Comparison of ENCODE assay signal across 1 cellular context in genomic region chr6:131808460-131809269, GRCh38.
TF ChIP-seq lines count a peak whose summit lies in the region.

No MANE protein-coding gene starts in this region.

TF ChIP-seq in HepG2, 621 proteins besides CTCF, POLR2A, EP300 and RAD21 (continued from another document and continues in another):
- TF ChIP-seq, protein P1, sequence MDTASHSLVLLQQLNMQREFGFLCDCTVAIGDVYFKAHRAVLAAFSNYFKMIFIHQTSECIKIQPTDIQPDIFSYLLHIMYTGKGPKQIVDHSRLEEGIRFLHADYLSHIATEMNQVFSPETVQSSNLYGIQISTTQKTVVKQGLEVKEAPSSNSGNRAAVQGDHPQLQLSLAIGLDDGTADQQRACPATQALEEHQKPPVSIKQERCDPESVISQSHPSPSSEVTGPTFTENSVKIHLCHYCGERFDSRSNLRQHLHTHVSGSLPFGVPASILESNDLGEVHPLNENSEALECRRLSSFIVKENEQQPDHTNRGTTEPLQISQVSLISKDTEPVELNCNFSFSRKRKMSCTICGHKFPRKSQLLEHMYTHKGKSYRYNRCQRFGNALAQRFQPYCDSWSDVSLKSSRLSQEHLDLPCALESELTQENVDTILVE (CRISPR knock-in tag; IDR thresholded peaks at IDR 0.05), result no peak
- TF ChIP-seq, protein P2, sequence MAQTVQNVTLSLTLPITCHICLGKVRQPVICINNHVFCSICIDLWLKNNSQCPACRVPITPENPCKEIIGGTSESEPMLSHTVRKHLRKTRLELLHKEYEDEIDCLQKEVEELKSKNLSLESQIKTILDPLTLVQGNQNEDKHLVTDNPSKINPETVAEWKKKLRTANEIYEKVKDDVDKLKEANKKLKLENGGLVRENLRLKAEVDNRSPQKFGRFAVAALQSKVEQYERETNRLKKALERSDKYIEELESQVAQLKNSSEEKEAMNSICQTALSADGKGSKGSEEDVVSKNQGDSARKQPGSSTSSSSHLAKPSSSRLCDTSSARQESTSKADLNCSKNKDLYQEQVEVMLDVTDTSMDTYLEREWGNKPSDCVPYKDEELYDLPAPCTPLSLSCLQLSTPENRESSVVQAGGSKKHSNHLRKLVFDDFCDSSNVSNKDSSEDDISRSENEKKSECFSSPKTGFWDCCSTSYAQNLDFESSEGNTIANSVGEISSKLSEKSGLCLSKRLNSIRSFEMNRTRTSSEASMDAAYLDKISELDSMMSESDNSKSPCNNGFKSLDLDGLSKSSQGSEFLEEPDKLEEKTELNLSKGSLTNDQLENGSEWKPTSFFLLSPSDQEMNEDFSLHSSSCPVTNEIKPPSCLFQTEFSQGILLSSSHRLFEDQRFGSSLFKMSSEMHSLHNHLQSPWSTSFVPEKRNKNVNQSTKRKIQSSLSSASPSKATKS (CRISPR knock-in tag; IDR thresholded peaks at IDR 0.05), result 0 out of 2 replicates have a peak, but pooled peaks have one; percentile 19
- TF ChIP-seq ZNF674 (CRISPR knock-in tag; IDR thresholded peaks at IDR 0.05; ENCODE audit: low read depth) (no peak), ZNF800 (CRISPR knock-in tag; IDR thresholded peaks at IDR 0.05) (peak; percentile 23; the same call in 1 of the 2 replicates), PRMT3 (CRISPR knock-in tag; IDR thresholded peaks at IDR 0.05; ENCODE audit: borderline replicate concordance, low read depth) (no peak), PHF21A (CRISPR knock-in tag; IDR thresholded peaks at IDR 0.05) (peak; percentile 36; the same call in 1 of the 2 replicates), HMGA1 (CRISPR knock-in tag; conservative IDR thresholded peaks at IDR 0.05) (no peak), RXRB (CRISPR knock-in tag; IDR thresholded peaks at IDR 0.05; ENCODE audit: borderline replicate concordance) (peak; percentile 4; the same call in 1 of the 2 replicates), ZNF34 (CRISPR knock-in tag; IDR thresholded peaks at IDR 0.05; ENCODE audit: borderline replicate concordance) (0 out of 2 replicates have a peak, but pooled peaks have one; percentile 60), ATF3 (CRISPR knock-in tag; IDR thresholded peaks at IDR 0.05) (no peak), ZNF75D (CRISPR knock-in tag; IDR thresholded peaks at IDR 0.05; ENCODE audit: borderline replicate concordance) (no peak), ZNF136 (CRISPR knock-in tag; IDR thresholded peaks at IDR 0.05; ENCODE audit: low read depth) (no peak), ZNF749 (CRISPR knock-in tag; IDR thresholded peaks at IDR 0.05; ENCODE audit: borderline replicate concordance) (no peak), NCOA1 (CRISPR knock-in tag; IDR thresholded peaks at IDR 0.05) (no peak), ETV5 (CRISPR knock-in tag; IDR thresholded peaks at IDR 0.05; ENCODE audit: borderline replicate concordance) (no peak), KDM2A (CRISPR knock-in tag; IDR thresholded peaks at IDR 0.05; ENCODE audit: borderline replicate concordance, low read depth) (no peak), HOXA3 (CRISPR knock-in tag; IDR thresholded peaks at IDR 0.05) (no peak), HNF1B (CRISPR knock-in tag; IDR thresholded peaks at IDR 0.05) (no peak), CSRNP2 (CRISPR knock-in tag; conservative IDR thresholded peaks at IDR 0.05; ENCODE audit: low read depth) (no peak), ZHX2 (IDR thresholded peaks at IDR 0.05; ENCODE audit: low read depth) (no peak), ZHX2 (CRISPR knock-in tag; IDR thresholded peaks at IDR 0.05; ENCODE audit: borderline replicate concordance) (no peak), KDM5B (CRISPR knock-in tag; IDR thresholded peaks at IDR 0.05; ENCODE audit: borderline replicate concordance) (no peak), CC2D1A (CRISPR knock-in tag; IDR thresholded peaks at IDR 0.05) (no peak), SMARCC2 (IDR thresholded peaks at IDR 0.05) (no peak), FIP1L1 (IDR thresholded peaks at IDR 0.05; ENCODE audit: borderline replicate concordance, insufficient read depth, low read depth, low read length) (no peak), SMAD1 (CRISPR knock-in tag; IDR thresholded peaks at IDR 0.05; ENCODE audit: borderline replicate concordance, low read depth) (no peak), ZNF546 (CRISPR knock-in tag; conservative IDR thresholded peaks at IDR 0.05) (no peak), CBFB (CRISPR knock-in tag; IDR thresholded peaks at IDR 0.05) (no peak), ELF3 (CRISPR knock-in tag; IDR thresholded peaks at IDR 0.05) (no peak)
- TF ChIP-seq, protein P3, sequence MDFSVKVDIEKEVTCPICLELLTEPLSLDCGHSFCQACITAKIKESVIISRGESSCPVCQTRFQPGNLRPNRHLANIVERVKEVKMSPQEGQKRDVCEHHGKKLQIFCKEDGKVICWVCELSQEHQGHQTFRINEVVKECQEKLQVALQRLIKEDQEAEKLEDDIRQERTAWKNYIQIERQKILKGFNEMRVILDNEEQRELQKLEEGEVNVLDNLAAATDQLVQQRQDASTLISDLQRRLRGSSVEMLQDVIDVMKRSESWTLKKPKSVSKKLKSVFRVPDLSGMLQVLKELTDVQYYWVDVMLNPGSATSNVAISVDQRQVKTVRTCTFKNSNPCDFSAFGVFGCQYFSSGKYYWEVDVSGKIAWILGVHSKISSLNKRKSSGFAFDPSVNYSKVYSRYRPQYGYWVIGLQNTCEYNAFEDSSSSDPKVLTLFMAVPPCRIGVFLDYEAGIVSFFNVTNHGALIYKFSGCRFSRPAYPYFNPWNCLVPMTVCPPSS (IDR thresholded peaks at IDR 0.05), result no peak
- TF ChIP-seq, protein P4, sequence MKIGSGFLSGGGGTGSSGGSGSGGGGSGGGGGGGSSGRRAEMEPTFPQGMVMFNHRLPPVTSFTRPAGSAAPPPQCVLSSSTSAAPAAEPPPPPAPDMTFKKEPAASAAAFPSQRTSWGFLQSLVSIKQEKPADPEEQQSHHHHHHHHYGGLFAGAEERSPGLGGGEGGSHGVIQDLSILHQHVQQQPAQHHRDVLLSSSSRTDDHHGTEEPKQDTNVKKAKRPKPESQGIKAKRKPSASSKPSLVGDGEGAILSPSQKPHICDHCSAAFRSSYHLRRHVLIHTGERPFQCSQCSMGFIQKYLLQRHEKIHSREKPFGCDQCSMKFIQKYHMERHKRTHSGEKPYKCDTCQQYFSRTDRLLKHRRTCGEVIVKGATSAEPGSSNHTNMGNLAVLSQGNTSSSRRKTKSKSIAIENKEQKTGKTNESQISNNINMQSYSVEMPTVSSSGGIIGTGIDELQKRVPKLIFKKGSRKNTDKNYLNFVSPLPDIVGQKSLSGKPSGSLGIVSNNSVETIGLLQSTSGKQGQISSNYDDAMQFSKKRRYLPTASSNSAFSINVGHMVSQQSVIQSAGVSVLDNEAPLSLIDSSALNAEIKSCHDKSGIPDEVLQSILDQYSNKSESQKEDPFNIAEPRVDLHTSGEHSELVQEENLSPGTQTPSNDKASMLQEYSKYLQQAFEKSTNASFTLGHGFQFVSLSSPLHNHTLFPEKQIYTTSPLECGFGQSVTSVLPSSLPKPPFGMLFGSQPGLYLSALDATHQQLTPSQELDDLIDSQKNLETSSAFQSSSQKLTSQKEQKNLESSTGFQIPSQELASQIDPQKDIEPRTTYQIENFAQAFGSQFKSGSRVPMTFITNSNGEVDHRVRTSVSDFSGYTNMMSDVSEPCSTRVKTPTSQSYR (CRISPR knock-in tag; IDR thresholded peaks at IDR 0.05; ENCODE audit: borderline replicate concordance), result no peak
- TF ChIP-seq, protein P5, sequence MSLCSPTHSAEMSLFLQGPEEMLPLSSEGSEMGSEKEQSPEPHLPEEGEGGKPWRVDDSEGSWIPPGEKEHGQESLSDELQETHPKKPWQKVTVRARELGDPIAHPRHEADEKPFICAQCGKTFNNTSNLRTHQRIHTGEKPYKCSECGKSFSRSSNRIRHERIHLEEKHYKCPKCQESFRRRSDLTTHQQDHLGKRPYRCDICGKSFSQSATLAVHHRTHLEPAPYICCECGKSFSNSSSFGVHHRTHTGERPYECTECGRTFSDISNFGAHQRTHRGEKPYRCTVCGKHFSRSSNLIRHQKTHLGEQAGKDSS (CRISPR knock-in tag; IDR thresholded peaks at IDR 0.05; ENCODE audit: borderline replicate concordance, low read depth), result no peak
- TF ChIP-seq, protein P6, sequence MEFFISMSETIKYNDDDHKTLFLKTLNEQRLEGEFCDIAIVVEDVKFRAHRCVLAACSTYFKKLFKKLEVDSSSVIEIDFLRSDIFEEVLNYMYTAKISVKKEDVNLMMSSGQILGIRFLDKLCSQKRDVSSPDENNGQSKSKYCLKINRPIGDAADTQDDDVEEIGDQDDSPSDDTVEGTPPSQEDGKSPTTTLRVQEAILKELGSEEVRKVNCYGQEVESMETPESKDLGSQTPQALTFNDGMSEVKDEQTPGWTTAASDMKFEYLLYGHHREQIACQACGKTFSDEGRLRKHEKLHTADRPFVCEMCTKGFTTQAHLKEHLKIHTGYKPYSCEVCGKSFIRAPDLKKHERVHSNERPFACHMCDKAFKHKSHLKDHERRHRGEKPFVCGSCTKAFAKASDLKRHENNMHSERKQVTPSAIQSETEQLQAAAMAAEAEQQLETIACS (CRISPR knock-in tag; IDR thresholded peaks at IDR 0.05), result no peak
